ENCODE assay signal across 1 cellular context in the genomic region with DNA sequence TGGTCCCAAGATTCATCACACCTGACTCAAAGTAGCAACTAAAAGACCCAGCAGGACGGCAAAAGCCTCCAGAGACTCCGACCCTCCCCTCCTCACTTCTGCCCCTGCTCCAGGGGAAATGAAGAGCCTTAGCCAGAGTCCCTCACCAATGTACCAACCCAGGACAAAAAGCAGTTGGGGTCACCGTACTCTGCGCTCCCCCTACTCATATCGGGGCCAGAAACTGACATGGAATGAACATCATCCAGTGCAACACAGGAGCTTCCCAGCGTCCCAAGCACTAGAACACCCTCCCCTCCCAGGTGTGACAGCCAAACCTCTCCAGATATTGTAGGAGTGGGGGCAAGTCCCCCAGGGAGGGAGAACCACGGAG.
TF ChIP-seq lines count a peak whose summit lies in the region.

No MANE protein-coding gene starts in this region.

TF ChIP-seq in WTC11, 78 proteins besides CTCF, POLR2A, EP300 and RAD21 (continued from another document):
- 0 out of 2 replicates have a peak, but pooled peaks have one; percentile 21 for TF ChIP-seq ZNF671 (CRISPR knock-in tag; IDR thresholded peaks at IDR 0.05)
